ENCODE assay signal across 18 cellular contexts in genomic region chr1:197807739-197808453, GRCh38. TPM values are rescaled to one million over a fixed set of nuclear protein-coding genes. Genes with fewer than 3 reads are reported as not detected.
A peak's percentile ranks its signal among the peaks of the same experiment; 100 is the strongest.
DNase-seq lines count a peak whose midpoint lies in the region; ATAC-seq and TF ChIP-seq lines count a peak whose summit lies in the region.
"Had no signal": no experiment of that assay in that cellular context is flagged by ENCODE, and none has a peak within 500 bp of the region (broad histone marks: within the 10 kb centered on the region; RNA-seq: fewer than 3 reads in every experiment).

No MANE protein-coding gene starts in this region.

- ATAC-seq in GM19455 (IDR thresholded peaks at IDR 0.05; ENCODE audit: unreplicated experiment): no peak
- ATAC-seq in HG02973 (IDR thresholded peaks at IDR 0.05; ENCODE audit: unreplicated experiment): no peak

- no peaks in the 10 kb centered on the region for H3K79me2 ChIP-seq in OCI-LY3 (ENCODE audit: low read length)

- intact Hi-C loops in left ventricle myocardium inferior (cut with micrococcal nuclease): no loop called here
- intact Hi-C loops in cardiac septum (cut with DNase I): no loop called here

- no peaks in the 10 kb centered on the region for H4K20me1 ChIP-seq in OCI-LY3 (ENCODE audit: insufficient read depth, low read length)

- DNase-seq in left ventricle myocardium inferior: no peak
- DNase-seq in cardiac septum (ENCODE audit: low spot score): no peak
- peak; percentile 14 for DNase-seq in fibroblast of pulmonary artery (ENCODE audit: low read depth)
- DNase-seq in T-helper 2 cell: no peak
- no peak for DNase-seq in activated CD4-positive, alpha-beta T cell treated with anti-CD3 and anti-CD28 coated beads, Interleukin-2, amount 50 U/mL, for 4 hours
- DNase-seq: COR-L47, DMS 273 treated with DMSO at 0.1 percent for 48 hours, KBM-7, NCI-H1417 treated with DMSO at 0.1 percent for 48 hours, NCI-H187 treated with DMSO at 0.1 percent for 48 hours, NCI-H345, NCI-H524 treated with DMSO at 0.1 percent for 48 hours, Peyer's patch, SHP77 had no signal

- H3K9me3 ChIP-seq in left ventricle myocardium inferior (replicated peaks): peaks cover 5% of the 10 kb centered on the region
- no peaks in the 10 kb centered on the region for H3K9me3 ChIP-seq in OCI-LY3 (ENCODE audit: insufficient read depth, low read length)
- H3K9me3 ChIP-seq: Peyer's patch had no signal

- no peak for TF ChIP-seq CTCF in left ventricle myocardium inferior (IDR thresholded peaks at IDR 0.05; ENCODE audit: borderline replicate concordance)
- TF ChIP-seq CTCF in OCI-LY3 (IDR thresholded peaks at IDR 0.05; ENCODE audit: low read depth, low read length): no peak
- no peak for TF ChIP-seq CTCF in fibroblast of pulmonary artery (IDR thresholded peaks at IDR 0.05; ENCODE audit: low read length, missing control alignments)

- peak overlapping the region; percentile 61 for H2AFZ ChIP-seq in OCI-LY3 (ENCODE audit: low read depth, low read length)

- peak overlapping the region; percentile 68 for H3K4me2 ChIP-seq in OCI-LY3 (ENCODE audit: low read length)

- H3K4me3 ChIP-seq in left ventricle myocardium inferior (no peak overlapping the region), OCI-LY3 (ENCODE audit: low read length) (peak overlapping the region; percentile 61), fibroblast of pulmonary artery (replicated peaks; ENCODE audit: low read depth, low read length) (no peak overlapping the region)
- H3K4me3 ChIP-seq: Peyer's patch, SK-N-MC had no signal

- H3K27me3 ChIP-seq in left ventricle myocardium inferior (ENCODE audit: low read depth) (no peaks in the 10 kb centered on the region), OCI-LY3 (ENCODE audit: low read depth, low read length) (no peaks in the 10 kb centered on the region)
- H3K27me3 ChIP-seq: Peyer's patch had no signal

- H3K4me1 ChIP-seq in left ventricle myocardium inferior (peaks cover 24% of the 10 kb centered on the region), OCI-LY3 (ENCODE audit: low read length) (peaks cover 36% of the 10 kb centered on the region)
- H3K4me1 ChIP-seq: Peyer's patch had no signal

- peak overlapping the region; percentile 48 for H3K9ac ChIP-seq in OCI-LY3 (ENCODE audit: low read length)

- H3K36me3 ChIP-seq in left ventricle myocardium inferior (no peaks in the 10 kb centered on the region), OCI-LY3 (replicated peaks; ENCODE audit: low read depth, low read length) (no peaks in the 10 kb centered on the region)
- H3K36me3 ChIP-seq: Peyer's patch had no signal

- H3K27ac ChIP-seq in left ventricle myocardium inferior (replicated peaks): peak overlapping the region; percentile 36
- H3K27ac ChIP-seq in OCI-LY3 (ENCODE audit: low read length): peak overlapping the region; percentile 93
- H3K27ac ChIP-seq: Peyer's patch, SK-N-MC had no signal

RNA-seq across cellular contexts. Expression of gene DENND1B, which starts 32.6 kb away (rescaled TPM):
- total RNA-seq in left ventricle myocardium inferior (26.9 TPM), cardiac septum (22.0 TPM)
